In the genomic region with DNA sequence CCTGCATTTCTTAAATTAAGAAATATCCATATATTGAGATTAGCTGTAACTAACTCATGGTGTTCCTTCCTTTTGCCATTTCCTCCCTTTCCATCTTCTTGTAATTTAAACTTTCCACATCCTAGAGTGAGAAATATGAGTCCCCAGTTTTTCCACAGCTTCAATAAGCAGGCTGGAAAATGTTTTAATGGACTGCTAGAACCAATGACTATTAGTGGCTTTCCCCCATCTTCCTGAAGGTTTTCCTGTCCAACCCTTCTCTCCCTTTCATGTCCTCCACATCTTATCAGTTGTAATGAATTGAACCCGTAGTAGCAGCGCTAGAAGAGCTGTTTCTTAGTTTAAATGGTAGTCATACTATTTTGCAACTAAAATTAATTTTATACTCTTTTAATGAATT, we compare ENCODE assay signal across 21 cellular contexts.
DNase-seq lines count a peak whose midpoint lies in the region; ATAC-seq and TF ChIP-seq lines count a peak whose summit lies in the region.
"Had no signal": no experiment of that assay in that cellular context is flagged by ENCODE, and none has a peak within 500 bp of the region (broad histone marks: within the 10 kb centered on the region; RNA-seq: fewer than 3 reads in every experiment).

No MANE protein-coding gene starts in this region.

- H3K27me3 Mint-ChIP-seq in MCF 10A (ENCODE audit: insufficient read depth, unreplicated experiment) (no peaks in the 10 kb centered on the region), osteocyte (ENCODE audit: unreplicated experiment) (no peaks in the 10 kb centered on the region)

- no peak overlapping the region for H3K4me3 Mint-ChIP-seq in MCF 10A (ENCODE audit: unreplicated experiment)
- H3K4me3 Mint-ChIP-seq in osteocyte (ENCODE audit: unreplicated experiment): no peak overlapping the region
- H3K4me3 Mint-ChIP-seq: H9, HFFc6 had no signal

- CTCF ChIA-PET in MCF 10A (lab: Yijun Ruan, JAX): interaction anchor here (0.6 to 1.6 kb wide), 3 partner anchors 9 to 311 kb away, joined by 3 to 5 read pairs (median 3); no protein-coding TSS in a partner anchor

- H3K36me3 Mint-ChIP-seq in MCF 10A (ENCODE audit: insufficient read depth, unreplicated experiment) (no peaks in the 10 kb centered on the region), osteocyte (ENCODE audit: unreplicated experiment) (peaks cover 5% of the 10 kb centered on the region)

- no peak for DNase-seq in MCF 10A (ENCODE audit: unreplicated experiment)
- DNase-seq in breast epithelium (ENCODE audit: low spot score in 2 of 2): no peak
- DNase-seq in colonic mucosa: no peak
- DNase-seq in osteocyte (ENCODE audit: extremely low spot score, unreplicated experiment): no peak
- DNase-seq in heart left ventricle: no peak
- DNase-seq in activated CD4-positive, alpha-beta T cell treated with anti-CD3 and anti-CD28 coated beads for 1 hour: no peak
- no peak for DNase-seq in NCI-H2029 (lab: John Stamatoyannopoulos, UW)
- DNase-seq: DMS153, H9, HFFc6, Kasumi-1, MV-4-11, NCI-H1105, NCI-H2029 treated with DMSO at 0.1 percent for 48 hours, NCI-H2227 treated with DMSO at 0.1 percent for 48 hours, NCI-H526 treated with DMSO at 0.1 percent for 48 hours, SHP77 treated with DMSO at 0.1 percent for 48 hours had no signal

- TF ChIP-seq POLR2A in breast epithelium (IDR thresholded peaks at IDR 0.05): no peak
- no peak for TF ChIP-seq POLR2A in heart left ventricle (IDR thresholded peaks at IDR 0.05)

- peak overlapping the region; percentile 46 for H3K27ac Mint-ChIP-seq in MCF 10A (ENCODE audit: low read depth, unreplicated experiment)
- peak overlapping the region; percentile 70 for H3K27ac Mint-ChIP-seq in osteocyte (ENCODE audit: unreplicated experiment)
- H3K27ac Mint-ChIP-seq: HFFc6 had no signal

- POLR2A ChIA-PET in MCF 10A (lab: Yijun Ruan, JAX): interaction anchor here (0.6 to 1.0 kb wide), 2 partner anchors 13 to 53 kb away, joined by 3 read pairs; no protein-coding TSS in a partner anchor

- TF ChIP-seq CTCF in MCF 10A (IDR thresholded peaks at IDR 0.05; ENCODE audit: unreplicated experiment): no peak
- no peak for TF ChIP-seq CTCF in breast epithelium (IDR thresholded peaks at IDR 0.05)
- no peak for TF ChIP-seq CTCF in colonic mucosa (IDR thresholded peaks at IDR 0.05)
- no peak for TF ChIP-seq CTCF in osteocyte (IDR thresholded peaks at IDR 0.05)
- no peak for TF ChIP-seq CTCF in heart left ventricle (IDR thresholded peaks at IDR 0.05)

- H3K9ac ChIP-seq in colonic mucosa (ENCODE audit: low read depth in 2 of 2, low read length in 2 of 2): no peak overlapping the region
- H3K9ac ChIP-seq: GM23248 had no signal

- H3K36me3 ChIP-seq in breast epithelium: no peaks in the 10 kb centered on the region
- H3K36me3 ChIP-seq in colonic mucosa: no peaks in the 10 kb centered on the region
- H3K36me3 ChIP-seq in heart left ventricle: no peaks in the 10 kb centered on the region

- H3K4me3 ChIP-seq in breast epithelium (no peak overlapping the region), colonic mucosa (no peak overlapping the region), heart left ventricle (no peak overlapping the region)
- H3K4me3 ChIP-seq: GM23248, K562 had no signal

- H3K4me1 ChIP-seq in breast epithelium (no peaks in the 10 kb centered on the region), colonic mucosa (no peaks in the 10 kb centered on the region), heart left ventricle (peaks cover 0 to 12% (median 0%) of the 10 kb centered on the region in 12 donors)

- no peaks in the 10 kb centered on the region for H3K27me3 ChIP-seq in breast epithelium
- no peaks in the 10 kb centered on the region for H3K27me3 ChIP-seq in colonic mucosa
- no peaks in the 10 kb centered on the region for H3K27me3 ChIP-seq in heart left ventricle

- peaks cover 0 to 11% of the 10 kb centered on the region in 2 donors for H3K9me3 ChIP-seq in breast epithelium
- H3K9me3 ChIP-seq in colonic mucosa: no peaks in the 10 kb centered on the region
- H3K9me3 ChIP-seq in heart left ventricle: peaks cover 0 to 28% (median 10%) of the 10 kb centered on the region in 12 donors

- H3K27ac ChIP-seq in breast epithelium (no peak overlapping the region), colonic mucosa (peak overlapping the region; percentile 25), heart left ventricle (no peak overlapping the region)
- H3K27ac ChIP-seq: 22Rv1, GM23248 had no signal

- 73 to 81% (median 78%) methylated on average over 2 of the region's 2 CpGs for WGBS in heart left ventricle, 4 donors

- H3K9me3 Mint-ChIP-seq in MCF 10A (ENCODE audit: unreplicated experiment) (peaks cover 21% of the 10 kb centered on the region), osteocyte (ENCODE audit: unreplicated experiment) (peaks cover 20% of the 10 kb centered on the region)

- no TSS peak for BruUV-seq in MCF 10A (replicated peaks; lab: Mats Ljungman, UMichigan)

- ATAC-seq in heart left ventricle: no peak
- ATAC-seq: K562, Panc1 had no signal

- intact Hi-C loops in MCF 10A (cut with micrococcal nuclease): no loop called here
- intact Hi-C loops in breast epithelium (cut with DNase I; ENCODE audit: low total_unique reads): no loop called here
- intact Hi-C loops in colonic mucosa (cut with DNase I): no loop called here
- intact Hi-C loops in heart left ventricle (cut with DNase I): no loop called here

- H3K4me1 Mint-ChIP-seq in MCF 10A (ENCODE audit: insufficient read depth, unreplicated experiment) (peaks cover 16% of the 10 kb centered on the region), osteocyte (ENCODE audit: unreplicated experiment) (peaks cover 30% of the 10 kb centered on the region)
